Comparison of ENCODE assay signal across 8 cellular contexts in the genomic region with DNA sequence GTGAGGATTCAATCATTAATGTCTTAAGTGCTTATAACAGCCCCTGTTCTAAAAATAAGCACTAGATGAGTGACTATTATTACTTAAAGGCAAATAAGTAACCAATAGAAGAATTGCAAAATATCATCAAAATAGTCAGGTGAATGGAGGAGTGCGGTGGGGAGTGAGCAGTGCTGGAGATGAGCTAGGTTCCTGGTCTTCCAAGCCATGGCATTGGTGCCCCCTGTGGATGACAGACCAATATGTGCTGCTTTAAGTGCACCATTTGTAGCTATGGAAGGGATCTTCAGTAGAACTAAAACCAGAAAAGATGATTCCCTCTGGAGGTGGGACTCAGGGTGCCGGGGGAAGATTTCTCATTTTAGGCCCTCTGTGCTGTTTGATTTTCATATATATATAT. TPM values are rescaled to one million over a fixed set of nuclear protein-coding genes. Genes with fewer than 3 reads are reported as not detected.
A peak's percentile ranks its signal among the peaks of the same experiment; 100 is the strongest.
DNase-seq lines count a peak whose midpoint lies in the region; ATAC-seq and TF ChIP-seq lines count a peak whose summit lies in the region.

No MANE protein-coding gene starts in this region.

- H3K27me3 Mint-ChIP-seq in naive thymus-derived CD4-positive, alpha-beta T cell = peaks cover 0 to 15% (median 0%) of the 10 kb centered on the region in 5 donors

- H3K9me2 ChIP-seq in MM.1S (replicated peaks; ENCODE audit: insufficient read depth, low read length) = no peaks in the 10 kb centered on the region
- H3K9me2 ChIP-seq in PC-9 (ENCODE audit: insufficient read depth) = no peaks in the 10 kb centered on the region

- H3K4me1 ChIP-seq in MM.1S (ENCODE audit: low read length) = no peaks in the 10 kb centered on the region
- H3K4me1 ChIP-seq in naive thymus-derived CD4-positive, alpha-beta T cell (ENCODE audit: control insufficient read depth in 2 of 2, insufficient read depth in 2 of 2, low read length in 2 of 2) = no peaks in the 10 kb centered on the region
- H3K4me1 ChIP-seq in HAP-1 = no peaks in the 10 kb centered on the region
- H3K4me1 ChIP-seq in PC-9 (replicated peaks; ENCODE audit: insufficient read depth) = no peaks in the 10 kb centered on the region

- H3K27ac ChIP-seq in MM.1S (ENCODE audit: low read length) = no peak overlapping the region
- no peak overlapping the region for H3K27ac ChIP-seq in brain microvascular endothelial cell
- no peak overlapping the region for H3K27ac ChIP-seq in naive thymus-derived CD4-positive, alpha-beta T cell (ENCODE audit: low read depth, low read length)
- H3K27ac ChIP-seq in PC-9 = no peak overlapping the region

- H2AFZ ChIP-seq in MM.1S (ENCODE audit: low read length) (no peak overlapping the region), PC-9 (no peak overlapping the region)

- H3K4me2 ChIP-seq in MM.1S (ENCODE audit: low read depth, low read length) (no peak overlapping the region), PC-9 (no peak overlapping the region)

- H3K27ac Mint-ChIP-seq in naive thymus-derived CD4-positive, alpha-beta T cell = no peak overlapping the region

- no peaks in the 10 kb centered on the region for H3K36me3 Mint-ChIP-seq in naive thymus-derived CD4-positive, alpha-beta T cell

- H3K9me3 ChIP-seq in MM.1S (replicated peaks; ENCODE audit: insufficient read depth, low read length) = no peaks in the 10 kb centered on the region
- no peaks in the 10 kb centered on the region for H3K9me3 ChIP-seq in naive thymus-derived CD4-positive, alpha-beta T cell (ENCODE audit: control insufficient read depth in 2 of 3, low read length in 3 of 3)
- no peaks in the 10 kb centered on the region for H3K9me3 ChIP-seq in HAP-1
- H3K9me3 ChIP-seq in PC-9 (ENCODE audit: insufficient read depth, low read depth) = no peaks in the 10 kb centered on the region

- peak; percentile 50 for TF ChIP-seq CTCF in MM.1S (IDR thresholded peaks at IDR 0.05; ENCODE audit: low read length)
- peak; percentile 63 for TF ChIP-seq CTCF in brain microvascular endothelial cell (IDR thresholded peaks at IDR 0.05; ENCODE audit: low read depth, low read length, missing control alignments)
- no peak; the same call in 1 of the 2 replicates for TF ChIP-seq CTCF in PC-9 (conservative IDR thresholded peaks at IDR 0.05)

- intact Hi-C loops in naive thymus-derived CD4-positive, alpha-beta T cell (cut with micrococcal nuclease) = loop anchor here (1.0 kb wide), 2 partner anchors 48 to 110 kb away; no protein-coding TSS in a partner anchor
- intact Hi-C loops in PC-9 (cut with micrococcal nuclease; ENCODE audit: unreplicated experiment) = loop anchor here (1.0 kb wide), 1 partner anchor 46 kb away; the partner anchor contains the start of gene SLC30A1

- no peak overlapping the region for H3K9ac ChIP-seq in MM.1S (ENCODE audit: low read length)

- peak; percentile 26 for DNase-seq in GM04504 (ENCODE audit: low read depth)
- DNase-seq in MM.1S = peak; percentile 45
- DNase-seq in brain microvascular endothelial cell = no peak
- DNase-seq in naive thymus-derived CD4-positive, alpha-beta T cell = peak in 5 of 9 donors; percentile 11 to 35 (median 27)
- DNase-seq in HAP-1 (ENCODE audit: low spot score in 2 of 2) = no peak
- DNase-seq in PC-9 = no peak
- DNase-seq in NCI-H510A treated with DMSO at 0.1 percent for 48 hours (lab: John Stamatoyannopoulos, UW) = no peak

- H3K4me3 ChIP-seq in MM.1S (ENCODE audit: low read length) (no peak overlapping the region), brain microvascular endothelial cell (ENCODE audit: low read depth, low read length) (no peak overlapping the region), HAP-1 (no peak overlapping the region), PC-9 (no peak overlapping the region)
- H3K4me3 ChIP-seq in naive thymus-derived CD4-positive, alpha-beta T cell (ENCODE audit: low read length) = no peak overlapping the region

- H3K27me3 ChIP-seq in MM.1S (replicated peaks; ENCODE audit: insufficient read depth, low read length) (no peaks in the 10 kb centered on the region), brain microvascular endothelial cell (replicated peaks) (no peaks in the 10 kb centered on the region), HAP-1 (ENCODE audit: low read depth) (no peaks in the 10 kb centered on the region), PC-9 (ENCODE audit: insufficient read depth, low read depth) (no peaks in the 10 kb centered on the region)
- H3K27me3 ChIP-seq in naive thymus-derived CD4-positive, alpha-beta T cell (ENCODE audit: control insufficient read depth in 2 of 2, insufficient read depth in 2 of 2, low read length in 2 of 2) = no peaks in the 10 kb centered on the region

- no peaks in the 10 kb centered on the region for H3K79me2 ChIP-seq in MM.1S (ENCODE audit: low read length)
- no peaks in the 10 kb centered on the region for H3K79me2 ChIP-seq in PC-9 (ENCODE audit: low read depth)

- POLR2A ChIA-PET in naive thymus-derived CD4-positive, alpha-beta T cell (lab: Charles Lee) = no interaction called here
- POLR2A ChIA-PET in PC-9 (lab: Charles Lee; ENCODE audit: unreplicated experiment) = interaction anchor here (0.6 kb wide), 1 partner anchor 46 kb away, joined by 6 read pairs; the partner anchor contains the start of gene SLC30A1

- no peak overlapping the region for H3K4me3 Mint-ChIP-seq in naive thymus-derived CD4-positive, alpha-beta T cell

- H3K4me1 Mint-ChIP-seq in naive thymus-derived CD4-positive, alpha-beta T cell = peaks cover 3 to 24% (median 9%) of the 10 kb centered on the region in 7 donors

- BruUV-seq in PC-9 (replicated peaks; lab: Mats Ljungman, UMichigan) = no TSS peak

- H3K36me3 ChIP-seq in MM.1S (replicated peaks; ENCODE audit: insufficient read depth, low read length) (no peaks in the 10 kb centered on the region), brain microvascular endothelial cell (replicated peaks) (no peaks in the 10 kb centered on the region), HAP-1 (replicated peaks) (no peaks in the 10 kb centered on the region), PC-9 (ENCODE audit: low read depth) (no peaks in the 10 kb centered on the region)
- no peaks in the 10 kb centered on the region for H3K36me3 ChIP-seq in naive thymus-derived CD4-positive, alpha-beta T cell (ENCODE audit: control insufficient read depth in 2 of 3, insufficient read depth in 3 of 3, low read length in 3 of 3)

- H3F3A ChIP-seq in MM.1S (ENCODE audit: insufficient read depth, low read length) = no peaks in the 10 kb centered on the region
- no peaks in the 10 kb centered on the region for H3F3A ChIP-seq in PC-9 (ENCODE audit: insufficient read depth, low read depth)

- CTCF ChIA-PET in naive thymus-derived CD4-positive, alpha-beta T cell (lab: Charles Lee) = interaction anchor here (0.6 to 1.1 kb wide), 2 partner anchors 29 to 684 kb away, joined by 3 to 4 read pairs; no protein-coding TSS in a partner anchor
- CTCF ChIA-PET in PC-9 (lab: Charles Lee) = interaction anchor here (0.5 to 1.1 kb wide), 4 partner anchors 8 to 110 kb away, joined by 3 to 5 read pairs (median 4); no protein-coding TSS in a partner anchor

- in situ Hi-C loops in brain microvascular endothelial cell (cut with HindIII; ENCODE audit: low pct_ligation_motif_present, low sequenced_read_pairs) (no loop called here), HAP-1 (cut with MboI; ENCODE audit: low sequenced_read_pairs) (no loop called here)

- H4K20me1 ChIP-seq in MM.1S (ENCODE audit: insufficient read depth, low read length) (no peaks in the 10 kb centered on the region), PC-9 (ENCODE audit: insufficient read depth) (no peaks in the 10 kb centered on the region)

- ATAC-seq in naive thymus-derived CD4-positive, alpha-beta T cell = peak; percentile 91
- no peak for ATAC-seq in HG03175 (IDR thresholded peaks at IDR 0.05; ENCODE audit: unreplicated experiment)

- H3K9me3 Mint-ChIP-seq in naive thymus-derived CD4-positive, alpha-beta T cell = peaks cover 0 to 2% (median 0%) of the 10 kb centered on the region in 11 donors

RNA-seq across cellular contexts. Expression of gene SLC30A1, which starts 46.1 kb away (rescaled TPM):
- 10 to 100 TPM in 1 of 5 experiments, 1 to 10 TPM in 4; 5.8 to 12.1 (median 8.8) TPM for total RNA-seq in naive thymus-derived CD4-positive, alpha-beta T cell
- polyA plus RNA-seq in naive thymus-derived CD4-positive, alpha-beta T cell = 1 to 10 TPM; 1.1 to 2.0 TPM
- total RNA-seq in PC-9 (2021) = 26.8 and 27.6 TPM in 2 replicates

RNA-seq across cellular contexts. Expression of gene NEK2, which starts 50.4 kb away (rescaled TPM):
- total RNA-seq in naive thymus-derived CD4-positive, alpha-beta T cell = 10 to 100 TPM in 1 of 5 experiments, under 1 TPM in 3, not detected in 1; 0.16 to 26.5 (median 0.25) TPM
- under 1 TPM in 1 of 2 donors, not detected in 1; 0.11 TPM for polyA plus RNA-seq in naive thymus-derived CD4-positive, alpha-beta T cell
- 56.0 and 60.5 TPM in 2 replicates for total RNA-seq in PC-9 (2021)

Comparison
In these comparisons a context has a peak if more than half of its experiments do, and no peak if none do; other contexts are left out.
1. DNase-seq: peak in GM04504 (single experiment), MM.1S (single experiment) and naive thymus-derived CD4-positive, alpha-beta T cell (5 of 9); none in brain microvascular endothelial cell (single experiment), HAP-1 (0 of 2), PC-9 (0 of 2) and NCI-H510A treated with DMSO at 0.1 percent for 48 hours (single experiment).